ENCODE assay signal across 14 cellular contexts in the genomic region with DNA sequence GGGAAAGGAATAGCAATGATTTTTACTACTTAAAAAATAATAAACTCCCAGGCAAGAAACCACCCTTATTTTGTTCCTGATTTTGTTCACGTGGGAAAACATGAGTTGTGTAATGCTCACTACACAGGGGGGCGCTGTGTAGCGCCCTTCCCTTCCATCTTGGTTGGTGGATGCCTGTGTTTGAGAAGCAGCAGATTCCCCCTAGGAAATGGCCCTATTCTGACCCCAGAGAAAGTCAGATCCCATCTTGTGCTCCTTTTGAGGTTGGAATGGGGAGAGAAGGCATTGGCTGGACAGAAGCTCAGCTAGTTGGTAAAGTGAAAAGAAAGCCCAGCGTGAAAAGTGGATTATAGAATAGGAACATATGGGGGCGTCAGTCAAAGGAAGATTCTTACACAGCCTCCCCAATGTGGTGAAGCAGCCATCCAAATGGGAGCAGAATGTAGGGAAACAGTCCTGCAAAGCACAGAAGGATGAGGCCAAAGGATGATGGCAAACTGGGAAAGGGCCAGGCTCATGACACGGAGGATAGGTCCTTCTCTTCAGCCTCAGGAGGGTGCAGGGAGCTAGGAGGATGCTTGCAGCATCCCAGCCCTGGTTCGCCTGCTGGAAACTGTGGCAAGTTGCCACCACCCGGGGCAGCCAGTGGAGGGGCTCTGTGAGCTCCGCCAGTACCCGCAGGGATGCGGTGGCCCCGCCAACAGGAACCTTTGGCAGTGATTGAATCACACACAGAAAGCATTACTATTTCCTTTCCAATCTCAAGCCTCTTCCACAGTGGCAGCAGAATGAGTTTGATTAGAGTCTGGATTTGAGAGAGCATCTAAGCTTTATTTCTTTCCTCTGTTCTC.
DNase-seq lines count a peak whose midpoint lies in the region; ATAC-seq, FAIRE-seq and TF ChIP-seq lines count a peak whose summit lies in the region.
"Had no signal": no experiment of that assay in that cellular context is flagged by ENCODE, and none has a peak within 500 bp of the region (broad histone marks: within the 10 kb centered on the region; RNA-seq: fewer than 3 reads in every experiment).

No MANE protein-coding gene starts in this region.

- no peaks in the 10 kb centered on the region for H3K79me2 ChIP-seq in DOHH2 (ENCODE audit: control insufficient read depth, low read length)

- H3K27ac ChIP-seq in DOHH2 (ENCODE audit: low read depth, low read length) (no peak overlapping the region), WERI-Rb-1 (no peak overlapping the region)
- H3K27ac ChIP-seq: esophagus squamous epithelium, ovary had no signal

- no peaks in the 10 kb centered on the region for H4K20me1 ChIP-seq in DOHH2 (ENCODE audit: control insufficient read depth, insufficient read depth, low read depth, low read length)

- peak; percentile 59 for TF ChIP-seq CTCF in DOHH2 (IDR thresholded peaks at IDR 0.05; ENCODE audit: low read depth, low read length, poor library complexity, severe bottlenecking)
- peak; percentile 82 for TF ChIP-seq CTCF in WERI-Rb-1 (IDR thresholded peaks at IDR 0.05; ENCODE audit: low read depth, low read length)

- DNase-seq in HTR-8/SVneo (ENCODE audit: insufficient read length, low spot score) (no peak), WERI-Rb-1 (peak; percentile 48), iPS-NIHi11 (ENCODE audit: low spot score) (peak; percentile 46), GDM1 (lab: John Stamatoyannopoulos, UW) (no peak), SHP77 (lab: John Stamatoyannopoulos, UW) (no peak), left lobe of liver (ENCODE audit: low spot score) (no peak)
- no peak for DNase-seq in effector CD4-positive, alpha-beta T cell
- DNase-seq: CD8-positive, alpha-beta T cell; esophagus squamous epithelium; NCI-H774; ovary had no signal

- H3K27me3 ChIP-seq in DOHH2 (ENCODE audit: control insufficient read depth, low read length) (no peaks in the 10 kb centered on the region), WERI-Rb-1 (ENCODE audit: insufficient read depth, low read depth, severe bottlenecking) (no peaks in the 10 kb centered on the region)
- H3K27me3 ChIP-seq: ovary had no signal

- no peaks in the 10 kb centered on the region for H3F3A ChIP-seq in DOHH2 (ENCODE audit: control insufficient read depth, insufficient read depth)

- H3K9me3 ChIP-seq in DOHH2 (ENCODE audit: control insufficient read depth, insufficient read depth, low read length) (no peaks in the 10 kb centered on the region), WERI-Rb-1 (ENCODE audit: severe bottlenecking) (no peaks in the 10 kb centered on the region)
- H3K9me3 ChIP-seq: esophagus squamous epithelium, ovary had no signal

- H3K4me1 ChIP-seq in DOHH2 (ENCODE audit: control insufficient read depth, low read length): no peaks in the 10 kb centered on the region
- H3K4me1 ChIP-seq: esophagus squamous epithelium had no signal

- peak; percentile 62 for FAIRE-seq in HTR-8/SVneo (lab: Jason Lieb, UNC)
- FAIRE-seq: astrocyte, GM18507 had no signal

- no peak overlapping the region for H3K4me3 ChIP-seq in DOHH2 (ENCODE audit: low read length)
- H3K4me3 ChIP-seq in WERI-Rb-1 (ENCODE audit: low read depth, low read length): no peak overlapping the region
- H3K4me3 ChIP-seq: esophagus squamous epithelium, ovary had no signal

- H3K36me3 ChIP-seq in DOHH2 (ENCODE audit: control insufficient read depth, low read length) (no peaks in the 10 kb centered on the region), WERI-Rb-1 (peaks cover 5% of the 10 kb centered on the region)
- H3K36me3 ChIP-seq: esophagus squamous epithelium, ovary had no signal

- no peak overlapping the region for H3K4me2 ChIP-seq in DOHH2 (ENCODE audit: low read length)

- no peak for ATAC-seq in left lobe of liver
- ATAC-seq: CD8-positive, alpha-beta T cell had no signal

- no peaks in the 10 kb centered on the region for H3K9me2 ChIP-seq in DOHH2 (replicated peaks; ENCODE audit: control insufficient read depth, low read length)

Comparison
In these comparisons a context has a peak if more than half of its experiments do, and no peak if none do; other contexts are left out.
1. DNase-seq: peak in WERI-Rb-1 (single experiment) and iPS-NIHi11 (single experiment); none in HTR-8/SVneo (single experiment), GDM1 (single experiment), effector CD4-positive, alpha-beta T cell (single experiment), SHP77 (0 of 2) and left lobe of liver (single experiment).